Comparison of ENCODE assay signal across 8 cellular contexts in genomic region chr1:241519308-241520079, GRCh38.
DNase-seq lines count a peak whose midpoint lies in the region; ATAC-seq, FAIRE-seq and TF ChIP-seq lines count a peak whose summit lies in the region.

FH (minus strand) TSS chr1:241519755; CDS start chr1:241519722, 33 bp downstream.

- H3K9me3 Mint-ChIP-seq in central memory CD8-positive, alpha-beta T cell = no peaks in the 10 kb centered on the region

- H3K27ac Mint-ChIP-seq in central memory CD8-positive, alpha-beta T cell (ENCODE audit: low read depth) = no peak within 1 kb of the TSS

- H3K4me3 Mint-ChIP-seq in central memory CD8-positive, alpha-beta T cell = no peak within 1 kb of the TSS

- peak within 1 kb of the TSS; percentile 79 for H3K4me3 ChIP-seq in AG09309 (ENCODE audit: control insufficient read depth, low read depth, low read length)

- H3K36me3 Mint-ChIP-seq in central memory CD8-positive, alpha-beta T cell (ENCODE audit: insufficient read depth) = peaks cover 4% of the 10 kb centered on the region

- H3K4me1 Mint-ChIP-seq in central memory CD8-positive, alpha-beta T cell = peaks cover 9% of the 10 kb centered on the region

- FAIRE-seq in islet of Langerhans (lab: Jason Lieb, UNC) = peak; percentile 98

- DNase-seq in AG09309 (ENCODE audit: low read depth) = peak; percentile 92
- peak; percentile 95 to 98 for DNase-seq in NCI-H446 (lab: John Stamatoyannopoulos, UW)
- DNase-seq in activated CD4-positive, CD25-positive, alpha-beta regulatory T cell treated with anti-CD3 and anti-CD28 coated beads, Interleukin-2, amount 50 U/mL, for 16 hours (ENCODE audit: low read depth, low spot score) = peak; percentile 89
- peak; percentile 89 to 90 for DNase-seq in central memory CD8-positive, alpha-beta T cell (ENCODE audit: low spot score in 2 of 2)
- peak; percentile 89 for DNase-seq in stimulated activated CD4-positive, alpha-beta T cell treated with anti-CD3 and anti-CD28 coated beads, Interleukin-12 subunit alpha, Interleukin-12 subunit beta, amount 100 ng/mL, for 4 hours

- TF ChIP-seq CTCF in AG09309 (IDR thresholded peaks at IDR 0.05; ENCODE audit: control insufficient read depth, insufficient read depth, low read depth, low read length, missing control alignments) = no peak

- ATAC-seq in GM19025 (IDR thresholded peaks at IDR 0.05; ENCODE audit: low read depth, unreplicated experiment) (peak; percentile 97), HG03342 (IDR thresholded peaks at IDR 0.05; ENCODE audit: unreplicated experiment) (peak; percentile 98)
- peak; percentile 100 for ATAC-seq in central memory CD8-positive, alpha-beta T cell (replicated peaks; ENCODE audit: extremely low read depth, poor library complexity, severe bottlenecking)

- peaks cover 32% of the 10 kb centered on the region for H3K27me3 Mint-ChIP-seq in central memory CD8-positive, alpha-beta T cell

Comparison
In these comparisons a context has a peak if more than half of its experiments do, and no peak if none do; other contexts are left out.
1. Peak in every context shown above with its lines: DNase-seq, ATAC-seq and H3K4me3 ChIP-seq.